Comparison of ENCODE assay signal across 10 cellular contexts in the genomic region with DNA sequence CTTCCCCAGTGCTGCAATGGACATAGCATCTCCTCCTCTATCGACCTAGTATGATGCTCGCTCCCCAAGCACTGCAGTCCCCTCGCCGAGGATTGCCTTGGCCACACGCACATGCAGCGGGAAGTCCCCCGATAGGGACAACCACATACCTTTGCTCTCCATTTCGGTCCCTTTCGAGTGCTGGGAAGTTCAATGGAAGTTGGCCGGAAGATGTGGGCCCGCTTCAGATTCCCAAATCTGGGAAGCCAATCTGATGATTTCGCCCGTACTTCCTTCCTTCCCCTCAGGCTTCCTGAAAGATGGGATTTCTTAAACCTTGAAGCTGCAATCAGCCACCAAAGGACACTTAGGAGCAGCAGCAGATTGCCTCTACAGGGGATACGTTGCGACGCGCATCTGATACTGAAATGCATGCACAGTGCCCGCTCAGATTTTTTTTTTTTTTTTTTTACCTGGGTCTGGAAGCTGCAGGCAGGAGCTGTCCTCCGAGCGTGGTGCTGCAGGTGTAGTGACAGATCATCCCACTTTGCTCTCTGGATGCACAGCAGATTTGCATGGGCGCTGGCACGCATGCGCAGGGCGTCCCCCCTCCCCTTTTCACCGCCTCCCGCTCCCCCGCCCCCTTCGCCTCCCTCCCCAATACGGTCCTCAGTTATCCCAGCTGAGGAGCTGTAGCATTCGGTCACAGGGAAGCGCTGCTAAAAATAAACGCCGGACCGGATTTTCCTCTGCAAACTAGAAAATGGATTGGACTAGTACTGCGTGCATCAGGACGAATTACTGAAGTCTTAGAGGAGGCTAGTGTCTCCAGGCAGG. TPM values are rescaled to one million over a fixed set of nuclear protein-coding genes. Genes with fewer than 3 reads are reported as not detected.
A peak's percentile ranks its signal among the peaks of the same experiment; 100 is the strongest.
DNase-seq lines count a peak whose midpoint lies in the region; ATAC-seq and TF ChIP-seq lines count a peak whose summit lies in the region.
"Had no signal": no experiment of that assay in that cellular context is flagged by ENCODE, and none has a peak within 500 bp of the region (broad histone marks: within the 10 kb centered on the region; RNA-seq: fewer than 3 reads in every experiment).

Gene FGF12, minus strand, starts transcription at position 510 of the 816 bp plus-strand sequence.

- no peak within 1 kb of the TSS for H4K8ac ChIP-seq in mesenchymal stem cell (ENCODE audit: low read length)

- no peak for DNase-seq in activated naive CD8-positive, alpha-beta T cell treated with anti-CD3 and anti-CD28 coated beads, Interleukin-2, amount 50 U/mL, for 24 hours
- DNase-seq in NT2/D1 (ENCODE audit: low read depth, low spot score) (peak; percentile 84), mesenchymal stem cell (peak; percentile 4), tibial nerve (ENCODE audit: low spot score in 2 of 2) (peak; percentile 13 to 15)

- no peak within 1 kb of the TSS for H3K9ac ChIP-seq in NT2/D1 (ENCODE audit: insufficient read length, low read depth)
- H3K9ac ChIP-seq in endocrine pancreas (ENCODE audit: control insufficient read depth, insufficient read depth, low read length): peak within 1 kb of the TSS; percentile 62
- peak within 1 kb of the TSS; percentile 7 for H3K9ac ChIP-seq in mesenchymal stem cell (ENCODE audit: low read length)
- H3K9ac ChIP-seq: BLaER1 treated with 17β-estradiol and CSF1 and Interleukin-3, amounts not matched to agents 10 nM and 100 nM had no signal

- peaks cover 4% of the 10 kb centered on the region for H3K4me1 Mint-ChIP-seq in activated naive CD8-positive, alpha-beta T cell (ENCODE audit: low read depth)
- no peaks in the 10 kb centered on the region for H3K4me1 Mint-ChIP-seq in activated naive CD8-positive, alpha-beta T cell treated with anti-CD3 and anti-CD28 coated beads, Interleukin-2, amount 50 U/mL, for 24 hours

- no peak within 1 kb of the TSS for H3K27ac Mint-ChIP-seq in activated naive CD8-positive, alpha-beta T cell
- H3K27ac Mint-ChIP-seq in activated naive CD8-positive, alpha-beta T cell treated with anti-CD3 and anti-CD28 coated beads, Interleukin-2, amount 50 U/mL, for 24 hours: no peak within 1 kb of the TSS

- no peak for TF ChIP-seq POLR2A in tibial nerve (IDR thresholded peaks at IDR 0.05)

- H3K4ac ChIP-seq in mesenchymal stem cell (ENCODE audit: low read depth in 1 of 2, low read length in 2 of 2): no peak within 1 kb of the TSS

- peaks cover 26% of the 10 kb centered on the region for H3K27me3 Mint-ChIP-seq in activated naive CD8-positive, alpha-beta T cell
- peaks cover 22% of the 10 kb centered on the region for H3K27me3 Mint-ChIP-seq in activated naive CD8-positive, alpha-beta T cell treated with anti-CD3 and anti-CD28 coated beads, Interleukin-2, amount 50 U/mL, for 24 hours

- no peak within 1 kb of the TSS for H3K14ac ChIP-seq in mesenchymal stem cell (ENCODE audit: low read length in 2 of 2)

- no peak within 1 kb of the TSS for H2BK15ac ChIP-seq in mesenchymal stem cell (ENCODE audit: low read depth, poor library complexity, severe bottlenecking)

- no peaks in the 10 kb centered on the region for H3K9me3 Mint-ChIP-seq in activated naive CD8-positive, alpha-beta T cell (ENCODE audit: low read depth)
- no peaks in the 10 kb centered on the region for H3K9me3 Mint-ChIP-seq in activated naive CD8-positive, alpha-beta T cell treated with anti-CD3 and anti-CD28 coated beads, Interleukin-2, amount 50 U/mL, for 24 hours

- no peaks in the 10 kb centered on the region for H3K4me1 ChIP-seq in NT2/D1 (ENCODE audit: insufficient read depth, insufficient read length)
- H3K4me1 ChIP-seq in endocrine pancreas (ENCODE audit: control insufficient read depth, insufficient read depth, low read length): peaks cover 5% of the 10 kb centered on the region
- H3K4me1 ChIP-seq in mesenchymal stem cell (ENCODE audit: control insufficient read depth, insufficient read depth, low read depth, low read length): peaks cover 5% of the 10 kb centered on the region
- peaks cover 0 to 18% (median 0%) of the 10 kb centered on the region in 4 donors for H3K4me1 ChIP-seq in tibial nerve
- H3K4me1 ChIP-seq: BLaER1 treated with 17β-estradiol and CSF1 and Interleukin-3, amounts not matched to agents 10 nM and 100 nM had no signal

- H2BK12ac ChIP-seq in mesenchymal stem cell (ENCODE audit: low read length in 2 of 2): no peak within 1 kb of the TSS

- no peaks in the 10 kb centered on the region for H3K36me3 Mint-ChIP-seq in activated naive CD8-positive, alpha-beta T cell
- H3K36me3 Mint-ChIP-seq in activated naive CD8-positive, alpha-beta T cell treated with anti-CD3 and anti-CD28 coated beads, Interleukin-2, amount 50 U/mL, for 24 hours (ENCODE audit: low read depth): no peaks in the 10 kb centered on the region

- no peak within 1 kb of the TSS for H4K91ac ChIP-seq in mesenchymal stem cell (ENCODE audit: low read length)

- H2BK120ac ChIP-seq in mesenchymal stem cell (ENCODE audit: low read depth, low read length): no peak within 1 kb of the TSS

- 6% methylated on average over 35 of the region's 36 CpGs for WGBS in mesenchymal stem cell
- WGBS in tibial nerve, 2 donors: 0 to 3% methylated on average over 36 of the region's 36 CpGs

- H3K27me3 ChIP-seq in NT2/D1 (ENCODE audit: insufficient read depth, insufficient read length): no peaks in the 10 kb centered on the region
- no peaks in the 10 kb centered on the region for H3K27me3 ChIP-seq in endocrine pancreas (ENCODE audit: control insufficient read depth, insufficient read depth, low read length)
- H3K27me3 ChIP-seq in mesenchymal stem cell (ENCODE audit: control insufficient read depth in 1 of 2, insufficient read depth in 1 of 2, low read length in 2 of 2): peaks cover 10% of the 10 kb centered on the region in 2 experiments
- no peaks in the 10 kb centered on the region for H3K27me3 ChIP-seq in tibial nerve
- H3K27me3 ChIP-seq: BLaER1 treated with 17β-estradiol and CSF1 and Interleukin-3, amounts not matched to agents 10 nM and 100 nM had no signal

- no peaks in the 10 kb centered on the region for H3K79me1 ChIP-seq in mesenchymal stem cell (replicated peaks; ENCODE audit: low read length, poor library complexity, severe bottlenecking)

- no peaks in the 10 kb centered on the region for H3K36me3 ChIP-seq in NT2/D1 (ENCODE audit: insufficient read depth, insufficient read length, low read length)
- H3K36me3 ChIP-seq in endocrine pancreas (ENCODE audit: control insufficient read depth, insufficient read depth, low read length): no peaks in the 10 kb centered on the region
- no peaks in the 10 kb centered on the region for H3K36me3 ChIP-seq in mesenchymal stem cell (ENCODE audit: control insufficient read depth in 1 of 2, insufficient read depth in 2 of 2, low read depth in 1 of 2, low read length in 2 of 2)
- no peaks in the 10 kb centered on the region for H3K36me3 ChIP-seq in tibial nerve
- H3K36me3 ChIP-seq: BLaER1 treated with 17β-estradiol and CSF1 and Interleukin-3, amounts not matched to agents 10 nM and 100 nM had no signal

- H3K4me3 ChIP-seq in NT2/D1 (ENCODE audit: insufficient read length, low read depth) (no peak within 1 kb of the TSS), endocrine pancreas (ENCODE audit: control insufficient read depth, insufficient read depth, low read length) (peak within 1 kb of the TSS; percentile 94), mesenchymal stem cell (ENCODE audit: insufficient read depth in 1 of 2, low read depth in 1 of 2, low read length in 2 of 2) (peak within 1 kb of the TSS in 1 of 2 experiments; percentile 66), tibial nerve (peak within 1 kb of the TSS; percentile 13 to 48 (median 22))
- H3K4me3 ChIP-seq: BLaER1 treated with 17β-estradiol and CSF1 and Interleukin-3, amounts not matched to agents 10 nM and 100 nM had no signal

- no peak within 1 kb of the TSS for H3K23ac ChIP-seq in mesenchymal stem cell (ENCODE audit: low read length in 2 of 2)

- no peak within 1 kb of the TSS for H2AFZ ChIP-seq in mesenchymal stem cell (ENCODE audit: low read depth, low read length)

- H3K4me2 ChIP-seq in mesenchymal stem cell (ENCODE audit: low read length, poor library complexity, severe bottlenecking): no peak within 1 kb of the TSS
- H3K4me2 ChIP-seq: BLaER1 treated with 17β-estradiol and CSF1 and Interleukin-3, amounts not matched to agents 10 nM and 100 nM had no signal

- no peak within 1 kb of the TSS for H3K18ac ChIP-seq in mesenchymal stem cell (ENCODE audit: low read depth in 1 of 2, low read length in 2 of 2)

- no peak for TF ChIP-seq EP300 in tibial nerve (IDR thresholded peaks at IDR 0.05)

- H2AK5ac ChIP-seq in mesenchymal stem cell (ENCODE audit: low read length, severe bottlenecking): no peak within 1 kb of the TSS

- H3K27ac ChIP-seq in mesenchymal stem cell (ENCODE audit: low read length, poor library complexity, severe bottlenecking) (no peak within 1 kb of the TSS), tibial nerve (no peak within 1 kb of the TSS)
- H3K27ac ChIP-seq: BLaER1 treated with 17β-estradiol and CSF1 and Interleukin-3, amounts not matched to agents 10 nM and 100 nM had no signal

- H3K9me3 ChIP-seq in NT2/D1 (ENCODE audit: insufficient read depth, low read length): no peaks in the 10 kb centered on the region
- H3K9me3 ChIP-seq in endocrine pancreas (ENCODE audit: control insufficient read depth, low read length): no peaks in the 10 kb centered on the region
- H3K9me3 ChIP-seq in mesenchymal stem cell (ENCODE audit: control insufficient read depth, low read length): no peaks in the 10 kb centered on the region
- no peaks in the 10 kb centered on the region for H3K9me3 ChIP-seq in tibial nerve
- H3K9me3 ChIP-seq: BLaER1 treated with 17β-estradiol and CSF1 and Interleukin-3, amounts not matched to agents 10 nM and 100 nM had no signal

- no peak for TF ChIP-seq CTCF in tibial nerve (IDR thresholded peaks at IDR 0.05)

- H3K4me3 Mint-ChIP-seq in activated naive CD8-positive, alpha-beta T cell: peak within 1 kb of the TSS; percentile 24
- H3K4me3 Mint-ChIP-seq in activated naive CD8-positive, alpha-beta T cell treated with anti-CD3 and anti-CD28 coated beads, Interleukin-2, amount 50 U/mL, for 24 hours: no peak within 1 kb of the TSS

- H2BK5ac ChIP-seq in mesenchymal stem cell (ENCODE audit: low read depth, low read length, poor library complexity, severe bottlenecking): no peak within 1 kb of the TSS

- ATAC-seq in activated naive CD8-positive, alpha-beta T cell treated with anti-CD3 and anti-CD28 coated beads, Interleukin-2, amount 50 U/mL, for 24 hours: no peak
- ATAC-seq in HG03139 (IDR thresholded peaks at IDR 0.05; ENCODE audit: unreplicated experiment) (no peak), HG03469 (IDR thresholded peaks at IDR 0.05; ENCODE audit: unreplicated experiment) (no peak)

RNA-seq across cellular contexts. Expression of gene FGF12, which starts in this region (rescaled TPM):
- polyA plus RNA-seq in mesenchymal stem cell (2013, experiment 1 of 2): 0.03 TPM
- 0.05 TPM for polyA plus RNA-seq in mesenchymal stem cell (2013, experiment 2 of 2)
- total RNA-seq in tibial nerve: 1 to 10 TPM in 1 of 4 donors, under 1 TPM in 3; 0.42 to 1.5 (median 0.62) TPM
- total RNA-seq: T-helper 2 cell treated with Interferon-gamma antibody and Interleukin-4, amounts not matched to agents 100 ng/mL and 5 ng/mL, for 36 hours had no signal
